Comparison of ENCODE assay signal across 9 cellular contexts in genomic region chr1:78114034-78114956, GRCh38.
A peak's percentile ranks its signal among the peaks of the same experiment; 100 is the strongest.
DNase-seq lines count a peak whose midpoint lies in the region; ATAC-seq and TF ChIP-seq lines count a peak whose summit lies in the region.
"Had no signal": no experiment of that assay in that cellular context is flagged by ENCODE, and none has a peak within 500 bp of the region (broad histone marks: within the 10 kb centered on the region; RNA-seq: fewer than 3 reads in every experiment).

No MANE protein-coding gene starts in this region.

- H3K9me3 Mint-ChIP-seq in endothelial cell (ENCODE audit: unreplicated experiment), result no peaks in the 10 kb centered on the region

- H3K4me3 Mint-ChIP-seq in endothelial cell (ENCODE audit: unreplicated experiment), result no peak overlapping the region
- H3K4me3 Mint-ChIP-seq: activated naive CD8-positive, alpha-beta T cell had no signal

- DNase-seq in D341Med (ENCODE audit: low spot score), result peak; percentile 62
- DNase-seq in NCI-H69 (lab: John Stamatoyannopoulos, UW), result peak; percentile 65
- peak; percentile 48 to 61 for DNase-seq in activated CD4-positive, alpha-beta T cell treated with anti-CD3 and anti-CD28 coated beads, Interleukin-2, amount 50 U/mL, for 48 hours
- peak; percentile 65 for DNase-seq in endothelial cell (ENCODE audit: low spot score)
- DNase-seq in mucosa of gallbladder (ENCODE audit: low spot score), result peak; percentile 63
- DNase-seq in stomach, result peak; percentile 65

- no peak for TF ChIP-seq POLR2A in stomach (IDR thresholded peaks at IDR 0.05)

- no peaks in the 10 kb centered on the region for H3K36me3 Mint-ChIP-seq in endothelial cell (ENCODE audit: low read depth, unreplicated experiment)
- H3K36me3 Mint-ChIP-seq: activated naive CD8-positive, alpha-beta T cell had no signal

- WGBS in stomach, 5 donors, result 66 to 77% (median 73%) methylated on average over 8 to 9 of the region's 9 CpGs

- no peak overlapping the region for H3K4me3 ChIP-seq in stomach

- TF ChIP-seq CTCF in endothelial cell (IDR thresholded peaks at IDR 0.05; ENCODE audit: unreplicated experiment) (peak; percentile 92), stomach (IDR thresholded peaks at IDR 0.05) (peak in 5 of 7 experiments; percentile 73 to 88 (median 85))

- ATAC-seq in GM19455 (IDR thresholded peaks at IDR 0.05; ENCODE audit: unreplicated experiment), result peak; percentile 93
- peak; percentile 89 for ATAC-seq in HG03520 (IDR thresholded peaks at IDR 0.05; ENCODE audit: unreplicated experiment)

- H3K27ac Mint-ChIP-seq in endothelial cell (ENCODE audit: unreplicated experiment), result no peak overlapping the region
- H3K27ac Mint-ChIP-seq: activated naive CD8-positive, alpha-beta T cell had no signal

- H3K4me1 Mint-ChIP-seq in endothelial cell (ENCODE audit: unreplicated experiment), result peaks cover 2% of the 10 kb centered on the region

- intact Hi-C loops in stomach (cut with DNase I; ENCODE audit: low total_unique reads), result loop anchor here (10.0 kb wide), 1 partner anchor 139 kb away; the partner anchor contains the start of gene FUBP1

- H3K36me3 ChIP-seq in stomach, result no peaks in the 10 kb centered on the region

- peaks cover 0 to 7% (median 0%) of the 10 kb centered on the region in 4 donors for H3K4me1 ChIP-seq in stomach

- TF ChIP-seq EP300 in stomach (IDR thresholded peaks at IDR 0.05), result no peak

- no peak overlapping the region for H3K27ac ChIP-seq in stomach

- H3K9me3 ChIP-seq in stomach, result no peaks in the 10 kb centered on the region

- no peaks in the 10 kb centered on the region for H3K27me3 ChIP-seq in stomach

- H3K27me3 Mint-ChIP-seq in endothelial cell (ENCODE audit: unreplicated experiment), result peaks cover 4% of the 10 kb centered on the region
- H3K27me3 Mint-ChIP-seq: activated naive CD8-positive, alpha-beta T cell had no signal
